In the genomic region with DNA sequence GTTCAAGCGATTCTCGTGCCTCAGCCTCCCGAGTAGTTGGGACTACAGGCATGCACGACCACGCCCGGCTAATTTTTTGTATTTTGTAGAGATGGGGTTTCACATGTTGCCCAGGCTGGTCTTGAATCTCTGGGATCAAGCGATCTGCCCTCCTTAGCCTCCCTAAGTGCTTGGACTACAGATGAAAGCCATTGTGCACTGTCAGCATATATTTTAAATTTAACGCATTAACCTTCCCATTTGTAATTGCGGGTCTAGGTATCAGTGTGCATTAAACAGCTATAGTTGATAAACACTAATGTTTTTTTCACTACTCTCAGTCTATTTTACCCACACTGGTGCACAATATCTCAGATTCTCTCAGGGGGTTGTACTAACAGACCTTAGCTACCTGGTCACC, we compare ENCODE assay signal across 1 cellular context.
TF ChIP-seq lines count a peak whose summit lies in the region.

No MANE protein-coding gene starts in this region.

TF ChIP-seq in HepG2, 621 proteins besides CTCF, POLR2A, EP300 and RAD21 (continued from another document):
- no peak for TF ChIP-seq ARID4A (CRISPR knock-in tag; IDR thresholded peaks at IDR 0.05; ENCODE audit: borderline replicate concordance)
